ENCODE assay signal across 1 cellular context in the genomic region with DNA sequence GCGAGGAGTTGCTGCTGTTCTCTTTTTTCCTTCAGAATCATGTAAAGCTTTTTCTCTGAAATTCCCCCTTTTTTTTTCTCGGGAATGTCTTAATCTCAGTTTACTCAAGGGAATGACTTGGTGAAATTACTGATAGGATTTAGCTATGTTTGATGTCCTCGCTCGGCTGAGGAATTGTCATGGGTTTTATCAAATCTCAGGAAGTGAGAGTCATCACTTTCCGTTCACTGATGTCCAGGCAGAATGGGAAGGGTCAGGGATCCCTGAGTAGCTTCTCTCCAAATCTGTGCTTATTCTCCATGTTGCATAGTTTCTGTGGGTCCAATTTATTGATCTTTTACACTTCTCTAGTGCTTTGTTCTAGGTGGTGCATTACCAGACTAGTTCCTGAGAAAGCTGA.
TF ChIP-seq lines count a peak whose summit lies in the region.

No MANE protein-coding gene starts in this region.

TF ChIP-seq in endothelial cell of umbilical vein, 7 proteins besides CTCF, POLR2A, EP300 and RAD21:
- no peak for TF ChIP-seq FOS (IDR thresholded peaks at IDR 0.05; ENCODE audit: borderline replicate concordance, insufficient read depth, low read length)
- TF ChIP-seq, protein P1, sequence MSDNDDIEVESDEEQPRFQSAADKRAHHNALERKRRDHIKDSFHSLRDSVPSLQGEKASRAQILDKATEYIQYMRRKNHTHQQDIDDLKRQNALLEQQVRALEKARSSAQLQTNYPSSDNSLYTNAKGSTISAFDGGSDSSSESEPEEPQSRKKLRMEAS (IDR thresholded peaks at IDR 0.05; ENCODE audit: insufficient read depth, insufficient read length), result no peak
- no peak for TF ChIP-seq JUN (IDR thresholded peaks at IDR 0.05; ENCODE audit: borderline replicate concordance, insufficient read depth, insufficient read length, low read depth)
- no peak for TF ChIP-seq GATA2 (IDR thresholded peaks at IDR 0.05; ENCODE audit: insufficient read depth, insufficient read length, low read depth, low read length)
- TF ChIP-seq MYC (IDR thresholded peaks at IDR 0.05; ENCODE audit: low read depth, low read length), result no peak
- TF ChIP-seq EZH2 (IDR thresholded peaks at IDR 0.05; ENCODE audit: borderline replicate concordance, low read depth, low read length, severe bottlenecking), result no peak
- TF ChIP-seq POLR2AphosphoS5 (IDR thresholded peaks at IDR 0.05; ENCODE audit: insufficient read depth, low read depth, low read length), result no peak
